1 cellular context compared by ENCODE assay signal in the genomic region with DNA sequence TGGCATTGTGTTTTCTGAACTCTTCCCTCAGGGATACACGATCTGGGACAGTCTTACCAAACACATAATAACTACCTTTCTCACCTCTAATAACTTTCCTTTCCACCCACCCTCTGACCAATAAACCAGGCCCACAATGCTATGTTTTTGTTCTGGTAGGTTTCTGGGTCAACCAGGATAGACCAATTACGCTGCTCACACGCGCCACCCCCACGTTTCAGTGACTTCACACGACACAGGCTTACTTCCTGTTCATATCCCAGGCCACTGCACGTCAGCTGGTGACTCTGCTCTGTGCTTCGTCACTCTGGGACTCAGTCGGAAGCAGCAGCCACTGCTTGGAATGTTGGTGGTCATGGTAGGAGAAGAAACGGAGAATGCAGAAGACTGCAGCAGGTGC.
TF ChIP-seq lines count a peak whose summit lies in the region.

No MANE protein-coding gene starts in this region.

TF ChIP-seq in WTC11, 78 proteins besides CTCF, POLR2A, EP300 and RAD21 (continued from another document):
- TF ChIP-seq, protein P1, sequence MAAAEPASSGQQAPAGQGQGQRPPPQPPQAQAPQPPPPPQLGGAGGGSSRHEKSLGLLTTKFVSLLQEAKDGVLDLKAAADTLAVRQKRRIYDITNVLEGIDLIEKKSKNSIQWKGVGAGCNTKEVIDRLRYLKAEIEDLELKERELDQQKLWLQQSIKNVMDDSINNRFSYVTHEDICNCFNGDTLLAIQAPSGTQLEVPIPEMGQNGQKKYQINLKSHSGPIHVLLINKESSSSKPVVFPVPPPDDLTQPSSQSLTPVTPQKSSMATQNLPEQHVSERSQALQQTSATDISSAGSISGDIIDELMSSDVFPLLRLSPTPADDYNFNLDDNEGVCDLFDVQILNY (CRISPR knock-in tag; IDR thresholded peaks at IDR 0.05): no peak
- no peak for TF ChIP-seq CREM (CRISPR knock-in tag; IDR thresholded peaks at IDR 0.05)
- TF ChIP-seq ZNF317 (CRISPR knock-in tag; IDR thresholded peaks at IDR 0.05; ENCODE audit: borderline replicate concordance, low read depth): no peak
- no peak for TF ChIP-seq ZNF416 (CRISPR knock-in tag; IDR thresholded peaks at IDR 0.05)
- TF ChIP-seq, protein P2, sequence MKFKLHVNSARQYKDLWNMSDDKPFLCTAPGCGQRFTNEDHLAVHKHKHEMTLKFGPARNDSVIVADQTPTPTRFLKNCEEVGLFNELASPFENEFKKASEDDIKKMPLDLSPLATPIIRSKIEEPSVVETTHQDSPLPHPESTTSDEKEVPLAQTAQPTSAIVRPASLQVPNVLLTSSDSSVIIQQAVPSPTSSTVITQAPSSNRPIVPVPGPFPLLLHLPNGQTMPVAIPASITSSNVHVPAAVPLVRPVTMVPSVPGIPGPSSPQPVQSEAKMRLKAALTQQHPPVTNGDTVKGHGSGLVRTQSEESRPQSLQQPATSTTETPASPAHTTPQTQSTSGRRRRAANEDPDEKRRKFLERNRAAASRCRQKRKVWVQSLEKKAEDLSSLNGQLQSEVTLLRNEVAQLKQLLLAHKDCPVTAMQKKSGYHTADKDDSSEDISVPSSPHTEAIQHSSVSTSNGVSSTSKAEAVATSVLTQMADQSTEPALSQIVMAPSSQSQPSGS (CRISPR knock-in tag; IDR thresholded peaks at IDR 0.05; ENCODE audit: borderline replicate concordance, low read depth): no peak
- TF ChIP-seq SOX15 (CRISPR knock-in tag; IDR thresholded peaks at IDR 0.05): no peak
- TF ChIP-seq NFE2L1 (CRISPR knock-in tag; IDR thresholded peaks at IDR 0.05): no peak
